1 cellular context compared by ENCODE assay signal in genomic region chr9:107749787-107750444, GRCh38.
TF ChIP-seq lines count a peak whose summit lies in the region.

No MANE protein-coding gene starts in this region.

TF ChIP-seq in SK-N-SH, 30 proteins besides CTCF, POLR2A, EP300 and RAD21 (continued from another document):
- TF ChIP-seq YY1 (IDR thresholded peaks at IDR 0.05; ENCODE audit: low read depth) (no peak), MAX (IDR thresholded peaks at IDR 0.05; ENCODE audit: low read depth) (peak; percentile 95), NRF1 (IDR thresholded peaks at IDR 0.05; ENCODE audit: low read depth, low read length) (no peak), FOXJ3 (CRISPR knock-in tag; IDR thresholded peaks at IDR 0.05) (no peak), ELF1 (IDR thresholded peaks at IDR 0.05) (no peak), FOXM1 (IDR thresholded peaks at IDR 0.05; ENCODE audit: low read depth) (no peak), SIN3A (IDR thresholded peaks at IDR 0.05; ENCODE audit: borderline replicate concordance, low read depth, low read length) (no peak)
- TF ChIP-seq, protein P1, sequence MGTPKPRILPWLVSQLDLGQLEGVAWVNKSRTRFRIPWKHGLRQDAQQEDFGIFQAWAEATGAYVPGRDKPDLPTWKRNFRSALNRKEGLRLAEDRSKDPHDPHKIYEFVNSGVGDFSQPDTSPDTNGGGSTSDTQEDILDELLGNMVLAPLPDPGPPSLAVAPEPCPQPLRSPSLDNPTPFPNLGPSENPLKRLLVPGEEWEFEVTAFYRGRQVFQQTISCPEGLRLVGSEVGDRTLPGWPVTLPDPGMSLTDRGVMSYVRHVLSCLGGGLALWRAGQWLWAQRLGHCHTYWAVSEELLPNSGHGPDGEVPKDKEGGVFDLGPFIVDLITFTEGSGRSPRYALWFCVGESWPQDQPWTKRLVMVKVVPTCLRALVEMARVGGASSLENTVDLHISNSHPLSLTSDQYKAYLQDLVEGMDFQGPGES (IDR thresholded peaks at IDR 0.05; ENCODE audit: low read depth, low read length), result no peak
